In the genomic region with DNA sequence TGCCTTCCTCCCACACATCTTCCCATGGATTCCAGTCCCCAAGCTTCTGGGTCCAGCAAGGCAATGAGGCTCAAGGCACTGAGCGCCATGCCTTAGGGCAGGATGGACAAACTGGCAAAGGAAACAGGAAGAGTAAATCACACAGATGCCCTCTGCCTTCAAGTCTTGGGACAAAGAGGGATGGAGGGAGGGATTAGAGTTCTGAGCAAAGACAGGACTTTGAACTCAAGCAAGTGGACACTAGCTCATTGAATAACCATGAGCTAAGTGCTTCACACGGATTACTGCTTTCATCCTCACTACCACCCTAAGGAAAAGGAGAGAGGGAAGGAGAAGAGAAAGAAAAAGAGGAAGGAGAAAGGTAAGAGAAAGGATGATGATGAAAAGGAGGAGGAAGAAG, we compare ENCODE assay signal across 19 cellular contexts. TPM values are rescaled to one million over a fixed set of nuclear protein-coding genes. Genes with fewer than 3 reads are reported as not detected.
DNase-seq lines count a peak whose midpoint lies in the region; ATAC-seq, FAIRE-seq and TF ChIP-seq lines count a peak whose summit lies in the region.
"Had no signal": no experiment of that assay in that cellular context is flagged by ENCODE, and none has a peak within 500 bp of the region (broad histone marks: within the 10 kb centered on the region; RNA-seq: fewer than 3 reads in every experiment).

No MANE protein-coding gene starts in this region.

- H3K4me2 ChIP-seq in HepG2 (ENCODE audit: low read depth, low read length) (no peak overlapping the region), endothelial cell of umbilical vein (ENCODE audit: insufficient read depth, low read length) (no peak overlapping the region)
- H3K4me2 ChIP-seq: KMS-11 had no signal

- H3K79me2 ChIP-seq in HepG2 (ENCODE audit: insufficient read depth, low read length) (no peaks in the 10 kb centered on the region), endothelial cell of umbilical vein (ENCODE audit: control insufficient read depth, insufficient read depth, low read length) (no peaks in the 10 kb centered on the region)

- POLR2A ChIA-PET in HepG2 (lab: Yijun Ruan, JAX) (no interaction called here), endothelial cell of umbilical vein (lab: Charles Lee) (no interaction called here)

- no peak for TF ChIP-seq CTCF in HepG2 (CRISPR knock-in tag; IDR thresholded peaks at IDR 0.05)
- no peak for TF ChIP-seq CTCF in right lobe of liver (IDR thresholded peaks at IDR 0.05)
- no peak for TF ChIP-seq CTCF in endothelial cell of umbilical vein (IDR thresholded peaks at IDR 0.05; ENCODE audit: extremely low read depth in 1 of 2, insufficient read depth in 1 of 2, low read depth in 1 of 2, low read length in 2 of 2)

- no peak overlapping the region for H3K27ac ChIP-seq in HepG2 (ENCODE audit: extremely low read length, insufficient read depth, low read length)
- no peak overlapping the region for H3K27ac ChIP-seq in right lobe of liver
- no peak overlapping the region for H3K27ac ChIP-seq in endothelial cell of umbilical vein (ENCODE audit: insufficient read depth, low read depth, low read length)
- H3K27ac ChIP-seq in muscle layer of colon (ENCODE audit: low read depth, low read length) = peak overlapping the region; percentile 48
- H3K27ac ChIP-seq: BLaER1 treated with 17β-estradiol and CSF1 and Interleukin-3, amounts not matched to agents 10 nM and 100 nM; KMS-11 had no signal

- dilution Hi-C loops in endothelial cell of umbilical vein (cut with MboI; ENCODE audit: extremely low pct_ligation_motif_present, low sequenced_read_pairs) = no loop called here

- no peak for FAIRE-seq in HepG2 (lab: Jason Lieb, UNC)
- FAIRE-seq in endothelial cell of umbilical vein (lab: Jason Lieb, UNC) = no peak
- FAIRE-seq: A204.1, GM19239 had no signal

- WGBS in HepG2 (ENCODE audit: low lambda C conversion rate) = 35% methylated on average over 2 of the region's 2 CpGs
- 60% methylated on average over 2 of the region's 2 CpGs for whole genome bisulfite sequencing in right lobe of liver (ENCODE audit: insufficient coverage, low coverage, low lambda C conversion rate, missing lambda C conversion rate)

- DNase-seq in HepG2 (ENCODE audit: low spot score) = no peak
- no peak for DNase-seq in right lobe of liver
- DNase-seq in endothelial cell of umbilical vein (ENCODE audit: low read depth, low spot score) = no peak
- DNase-seq in DMS114 treated with DMSO at 0.1 percent for 48 hours (lab: John Stamatoyannopoulos, UW; ENCODE audit: unreplicated experiment) = no peak
- DNase-seq in activated CD4-positive, alpha-beta T cell treated with anti-CD3 and anti-CD28 coated beads for 1 hour = no peak
- DNase-seq in NK-92 (lab: John Stamatoyannopoulos, UW; ENCODE audit: unreplicated experiment) = no peak
- DNase-seq: DMS153, HCEC 1CT, NCI-H1048, NCI-H1436 treated with DMSO at 0.1 percent for 48 hours, NCI-H2029 treated with DMSO at 0.1 percent for 48 hours, NCI-H2171 treated with DMSO at 0.1 percent for 48 hours, NCI-H748 treated with DMSO at 0.1 percent for 48 hours, PC-3 had no signal

- TF ChIP-seq POLR2A in HepG2 (IDR thresholded peaks at IDR 0.05; ENCODE audit: insufficient read depth in 1 of 2, low read depth in 2 of 2, low read length in 2 of 2) (no peak), right lobe of liver (IDR thresholded peaks at IDR 0.05) (no peak), endothelial cell of umbilical vein (IDR thresholded peaks at IDR 0.05; ENCODE audit: low read depth, low read length) (no peak)

- in situ Hi-C loops in HepG2 (cut with HindIII; ENCODE audit: extremely low pct_ligation_motif_present, low pct_unique_long_range_greater_than_20kb) = no loop called here

- H3K4me1 ChIP-seq in HepG2 (ENCODE audit: insufficient read depth, low read length) = peaks cover 11% of the 10 kb centered on the region
- no peaks in the 10 kb centered on the region for H3K4me1 ChIP-seq in right lobe of liver
- H3K4me1 ChIP-seq in endothelial cell of umbilical vein (ENCODE audit: control insufficient read depth, extremely low read depth, insufficient read depth, low read length) = peaks cover 3% of the 10 kb centered on the region
- H3K4me1 ChIP-seq in muscle layer of colon (ENCODE audit: insufficient read depth, low read length) = peaks cover 16% of the 10 kb centered on the region

- no peak overlapping the region for H2AFZ ChIP-seq in HepG2 (ENCODE audit: low read length)
- peak overlapping the region; percentile 5 for H2AFZ ChIP-seq in endothelial cell of umbilical vein (ENCODE audit: low read depth, low read length)

- no peak for TF ChIP-seq EP300 in HepG2 (IDR thresholded peaks at IDR 0.05; ENCODE audit: low read depth in 2 of 2, low read length in 2 of 2)
- TF ChIP-seq EP300 in HepG2 (CRISPR knock-in tag; IDR thresholded peaks at IDR 0.05; ENCODE audit: borderline replicate concordance) = no peak

- CTCF ChIA-PET in HepG2 (lab: Yijun Ruan, JAX; ENCODE audit: low intra/inter-chr PET ratio, low total read pairs) = no interaction called here
- CTCF ChIA-PET in endothelial cell of umbilical vein (lab: Charles Lee) = no interaction called here

- H3K4me3 ChIP-seq in HepG2 (replicated peaks in 1 of 3; ENCODE audit: insufficient read depth in 1 of 3, low read depth in 2 of 3, low read length in 3 of 3) = no peak overlapping the region
- H3K4me3 ChIP-seq in right lobe of liver = no peak overlapping the region
- H3K4me3 ChIP-seq in endothelial cell of umbilical vein (replicated peaks in 1 of 3; ENCODE audit: insufficient read depth in 1 of 3, low read depth in 1 of 3, low read length in 3 of 3) = no peak overlapping the region
- H3K4me3 ChIP-seq in muscle layer of colon (ENCODE audit: low read depth in 1 of 2, low read length in 2 of 2) = no peak overlapping the region
- H3K4me3 ChIP-seq: BLaER1 treated with 17β-estradiol and CSF1 and Interleukin-3, amounts not matched to agents 10 nM and 100 nM had no signal

- no peaks in the 10 kb centered on the region for H3K9me3 ChIP-seq in HepG2 (ENCODE audit: low read length)
- no peaks in the 10 kb centered on the region for H3K9me3 ChIP-seq in right lobe of liver
- no peaks in the 10 kb centered on the region for H3K9me3 ChIP-seq in endothelial cell of umbilical vein (replicated peaks; ENCODE audit: control insufficient read depth, insufficient read depth, low read length)
- no peaks in the 10 kb centered on the region for H3K9me3 ChIP-seq in muscle layer of colon (ENCODE audit: low read length)
- H3K9me3 ChIP-seq: BLaER1 treated with 17β-estradiol and CSF1 and Interleukin-3, amounts not matched to agents 10 nM and 100 nM had no signal

- no peaks in the 10 kb centered on the region for H4K20me1 ChIP-seq in HepG2 (ENCODE audit: insufficient read depth, low read length)
- H4K20me1 ChIP-seq in endothelial cell of umbilical vein (replicated peaks; ENCODE audit: control insufficient read depth, extremely low read depth, insufficient read depth, low read length) = no peaks in the 10 kb centered on the region
- H4K20me1 ChIP-seq: BLaER1 treated with 17β-estradiol and CSF1 and Interleukin-3, amounts not matched to agents 10 nM and 100 nM had no signal

- TF ChIP-seq RAD21 in HepG2 (CRISPR knock-in tag; IDR thresholded peaks at IDR 0.05) = no peak

- no peaks in the 10 kb centered on the region for H3K9me1 ChIP-seq in endothelial cell of umbilical vein (replicated peaks; ENCODE audit: control insufficient read depth, extremely low read depth, insufficient read depth, low read length)

- BruUV-seq in HepG2 (replicated peaks; lab: Mats Ljungman, UMichigan) (no TSS peak), endothelial cell of umbilical vein (replicated peaks; lab: Mats Ljungman, UMichigan) (no TSS peak)

- H3K9ac ChIP-seq in HepG2 (ENCODE audit: insufficient read depth, low read depth, low read length) (no peak overlapping the region), endothelial cell of umbilical vein (replicated peaks; ENCODE audit: extremely low read depth, insufficient read depth, low read length) (no peak overlapping the region), muscle layer of colon (ENCODE audit: low read length) (no peak overlapping the region)
- H3K9ac ChIP-seq: BLaER1 treated with 17β-estradiol and CSF1 and Interleukin-3, amounts not matched to agents 10 nM and 100 nM; KMS-11 had no signal

- H3K27me3 ChIP-seq in HepG2 (ENCODE audit: control insufficient read depth in 1 of 2, insufficient read depth in 2 of 2, low read length in 2 of 2) (0 out of 5 replicates have a peak, but pooled peaks cover 0 to 2% of the 10 kb centered on the region in 2 experiments), right lobe of liver (no peaks in the 10 kb centered on the region), endothelial cell of umbilical vein (ENCODE audit: control insufficient read depth in 2 of 2, insufficient read depth in 2 of 2, low read length in 2 of 2) (no peaks in the 10 kb centered on the region), muscle layer of colon (ENCODE audit: control insufficient read depth in 1 of 2, insufficient read depth in 2 of 2, low read length in 2 of 2) (no peaks in the 10 kb centered on the region)
- H3K27me3 ChIP-seq: BLaER1 treated with 17β-estradiol and CSF1 and Interleukin-3, amounts not matched to agents 10 nM and 100 nM had no signal

- intact Hi-C loops in HepG2 (cut with micrococcal nuclease; ENCODE audit: unreplicated experiment) (no loop called here), right lobe of liver (cut with DNase I) (loop anchor here (10.0 kb wide), 2 partner anchors 268 to 448 kb away; no protein-coding TSS in a partner anchor), endothelial cell of umbilical vein (cut with micrococcal nuclease) (no loop called here)

- H3K36me3 ChIP-seq in HepG2 (replicated peaks in 1 of 2; ENCODE audit: control insufficient read depth in 1 of 2, insufficient read depth in 2 of 2, low read length in 2 of 2) (no peaks in the 10 kb centered on the region), right lobe of liver (no peaks in the 10 kb centered on the region), endothelial cell of umbilical vein (ENCODE audit: control insufficient read depth in 2 of 2, extremely low read depth in 1 of 2, insufficient read depth in 2 of 2, low read length in 2 of 2) (no peaks in the 10 kb centered on the region), muscle layer of colon (ENCODE audit: insufficient read depth, low read length) (no peaks in the 10 kb centered on the region)
- H3K36me3 ChIP-seq: BLaER1 treated with 17β-estradiol and CSF1 and Interleukin-3, amounts not matched to agents 10 nM and 100 nM had no signal

- ATAC-seq in HepG2 (no peak), right lobe of liver (no peak)

RNA-seq across cellular contexts. Expression of a gene that starts 7.6 kb away (rescaled TPM):
- total RNA-seq in HepG2 (2016; rRNA removed; fragmentation: Illumina TruSeq; extraction: Trizol) = 35.6 and 67.1 TPM in 2 replicates
- 10.4 and 13.6 TPM in 2 replicates for total RNA-seq in HepG2 (2016; cell fraction: cytosol; rRNA removed; fragmentation: Illumina TruSeq; extraction: Trizol; ENCODE audit: low read depth)
- total RNA-seq in HepG2 (2016; cell fraction: insoluble cytoplasmic fraction; rRNA removed; fragmentation: Illumina TruSeq; extraction: Trizol) = 31.2 and 67.2 TPM in 2 replicates
- total RNA-seq in HepG2 (2016; cell fraction: membrane; rRNA removed; fragmentation: Illumina TruSeq; extraction: Trizol) = 12.7 and 15.5 TPM in 2 replicates
- 154 and 191 TPM in 2 replicates for total RNA-seq in HepG2 (2016; cell fraction: nucleus; rRNA removed; fragmentation: Illumina TruSeq; extraction: Trizol)
- 54.7 and 64.6 TPM in 2 replicates for polyA plus RNA-seq in HepG2 (2011; rRNA removed)
- polyA plus RNA-seq in HepG2 (2011; cell fraction: cytosol; rRNA removed) = 18.4 and 18.6 TPM in 2 replicates
- 258 and 353 TPM in 2 replicates for polyA plus RNA-seq in HepG2 (2011; cell fraction: nucleus; rRNA removed)
- 14.5 and 32.8 TPM in 2 replicates for polyA plus RNA-seq in HepG2 (2012)
- 1.0 and 1.3 TPM in 2 replicates for polyA plus RNA-seq in HepG2 (2016; cell fraction: cytosol; fragmentation: Illumina TruSeq; extraction: Trizol; ENCODE audit: low read depth)
- 13.5 and 17.7 TPM in 2 replicates for polyA plus RNA-seq in HepG2 (2016; cell fraction: insoluble cytoplasmic fraction; fragmentation: Illumina TruSeq; extraction: Trizol; ENCODE audit: low read depth)
- polyA plus RNA-seq in HepG2 (2016; cell fraction: membrane; fragmentation: Illumina TruSeq; extraction: Trizol; ENCODE audit: low read depth) = 1.9 and 2.6 TPM in 2 replicates
- polyA plus RNA-seq in HepG2 (2016; cell fraction: nucleus; fragmentation: Illumina TruSeq; extraction: Trizol; ENCODE audit: insufficient read depth, low read depth) = 147 and 163 TPM in 2 replicates
- 15.2 and 310 TPM in 2 replicates for polyA minus RNA-seq in HepG2 (2011; rRNA and poly(A)+ RNA removed; ENCODE audit: low replicate concordance)
- 142 and 165 TPM in 2 replicates for polyA minus RNA-seq in HepG2 (2011; cell fraction: cytosol; rRNA and poly(A)+ RNA removed)
- polyA minus RNA-seq in HepG2 (2011; cell fraction: nucleus; rRNA and poly(A)+ RNA removed) = 395 and 466 TPM in 2 replicates
- total RNA-seq in right lobe of liver = 100 to 1,000 TPM in 1 of 6 experiments, 10 to 100 TPM in 5; 10.7 to 253 (median 64.6) TPM
- total RNA-seq in endothelial cell of umbilical vein = 8,837 and 8,883 TPM in 2 replicates
- polyA plus RNA-seq in endothelial cell of umbilical vein = 6,148 and 6,293 TPM in 2 replicates
- polyA plus RNA-seq in endothelial cell of umbilical vein (2011; cell fraction: cytosol; rRNA removed) = 2,202 and 2,655 TPM in 2 replicates
- 17,201 and 26,660 TPM in 2 replicates for polyA plus RNA-seq in endothelial cell of umbilical vein (2011; cell fraction: nucleus; rRNA removed)
- polyA plus RNA-seq in endothelial cell of umbilical vein (2012) = 3,629 and 3,767 TPM in 2 replicates
- polyA minus RNA-seq in endothelial cell of umbilical vein = 17,988 and 18,091 TPM in 2 replicates
- polyA minus RNA-seq in endothelial cell of umbilical vein (2011; cell fraction: cytosol; rRNA and poly(A)+ RNA removed) = 7.8 TPM
- polyA minus RNA-seq in endothelial cell of umbilical vein (2011; cell fraction: nucleus; rRNA and poly(A)+ RNA removed) = 23,649 and 24,248 TPM in 2 replicates

Comparison
In these comparisons a context has a peak if more than half of its experiments do, and no peak if none do; other contexts are left out.
1. intact Hi-C loops: an anchor here in right lobe of liver (10.0 kb wide); none called in HepG2 and endothelial cell of umbilical vein.
2. RNA of a gene that starts 7.6 kb away (total RNA-seq): 8,837 to 8,883 TPM in endothelial cell of umbilical vein; 10.7 to 253 TPM in right lobe of liver and 10.4 to 191 TPM in HepG2; every median in the first group is over 10 times any median in the second.